8 cellular contexts compared by ENCODE assay signal in genomic region chr17:28057731-28058246, GRCh38. TPM values are rescaled to one million over a fixed set of nuclear protein-coding genes. Genes with fewer than 3 reads are reported as not detected.
A peak's percentile ranks its signal among the peaks of the same experiment; 100 is the strongest.
DNase-seq lines count a peak whose midpoint lies in the region; ATAC-seq lines count a peak whose summit lies in the region.

No MANE protein-coding gene starts in this region.

- H3K9me3 Mint-ChIP-seq in activated T-cell treated with anti-CD3 and anti-CD28 coated beads, Interleukin-2, amount 50 U/mL, for 4 hours: no peaks in the 10 kb centered on the region
- H3K9me3 Mint-ChIP-seq in T-helper 2 cell treated with Interferon-gamma antibody and Interleukin-4, amounts not matched to agents 5 μg/mL and 100 μg/mL, for 36 hours: no peaks in the 10 kb centered on the region
- H3K9me3 Mint-ChIP-seq in naive thymus-derived CD4-positive, alpha-beta T cell: no peaks in the 10 kb centered on the region

- H3K9me3 ChIP-seq in naive thymus-derived CD4-positive, alpha-beta T cell (ENCODE audit: control insufficient read depth in 2 of 3, low read length in 3 of 3): no peaks in the 10 kb centered on the region

- no peak overlapping the region for H3K27ac ChIP-seq in naive thymus-derived CD4-positive, alpha-beta T cell (ENCODE audit: low read depth, low read length)

- H3K27me3 ChIP-seq in naive thymus-derived CD4-positive, alpha-beta T cell (ENCODE audit: control insufficient read depth in 2 of 2, insufficient read depth in 2 of 2, low read length in 2 of 2): no peaks in the 10 kb centered on the region

- peak; percentile 83 to 88 for ATAC-seq in activated T-cell treated with anti-CD3 and anti-CD28 coated beads, Interleukin-2, amount 50 U/mL, for 4 hours
- ATAC-seq in HG03060 (IDR thresholded peaks at IDR 0.05; ENCODE audit: low read depth, unreplicated experiment) (peak; percentile 68), esophagus mucosa (no peak)
- ATAC-seq in naive thymus-derived CD4-positive, alpha-beta T cell: peak; percentile 69

- H3K36me3 ChIP-seq in naive thymus-derived CD4-positive, alpha-beta T cell (ENCODE audit: control insufficient read depth in 2 of 3, insufficient read depth in 3 of 3, low read length in 3 of 3): no peaks in the 10 kb centered on the region

- no peak for DNase-seq in activated T-cell treated with anti-CD3 and anti-CD28 coated beads, Interleukin-2, amount 50 U/mL, for 4 hours
- DNase-seq in activated T-cell treated with anti-CD3 and anti-CD28 coated beads, Interleukin-2, amount 50 U/mL, for 1 hour: no peak
- DNase-seq in T-helper 2 cell treated with Interferon-gamma antibody and Interleukin-4, amounts not matched to agents 5 μg/mL and 100 μg/mL, for 36 hours (ENCODE audit: low spot score): no peak
- DNase-seq in naive thymus-derived CD4-positive, alpha-beta T cell: no peak
- DNase-seq in DMS153 treated with DMSO at 0.1 percent for 48 hours (lab: John Stamatoyannopoulos, UW; ENCODE audit: unreplicated experiment) (no peak), activated gamma-delta T cell (lab: John Stamatoyannopoulos, UW) (no peak)

- intact Hi-C loops in naive thymus-derived CD4-positive, alpha-beta T cell (cut with micrococcal nuclease): no loop called here

- peaks cover 41% of the 10 kb centered on the region for H3K4me1 Mint-ChIP-seq in activated T-cell treated with anti-CD3 and anti-CD28 coated beads, Interleukin-2, amount 50 U/mL, for 4 hours (ENCODE audit: low read depth)
- peaks cover 27% of the 10 kb centered on the region for H3K4me1 Mint-ChIP-seq in T-helper 2 cell treated with Interferon-gamma antibody and Interleukin-4, amounts not matched to agents 5 μg/mL and 100 μg/mL, for 36 hours (ENCODE audit: low read depth)
- H3K4me1 Mint-ChIP-seq in naive thymus-derived CD4-positive, alpha-beta T cell: peaks cover 17 to 61% (median 44%) of the 10 kb centered on the region in 7 donors

- no peak overlapping the region for H3K4me3 ChIP-seq in naive thymus-derived CD4-positive, alpha-beta T cell (ENCODE audit: low read length)

- H3K4me3 Mint-ChIP-seq in activated T-cell treated with anti-CD3 and anti-CD28 coated beads, Interleukin-2, amount 50 U/mL, for 4 hours: no peak overlapping the region
- H3K4me3 Mint-ChIP-seq in T-helper 2 cell treated with Interferon-gamma antibody and Interleukin-4, amounts not matched to agents 5 μg/mL and 100 μg/mL, for 36 hours: peak overlapping the region; percentile 46
- no peak overlapping the region for H3K4me3 Mint-ChIP-seq in naive thymus-derived CD4-positive, alpha-beta T cell

- H3K27ac Mint-ChIP-seq in T-helper 2 cell treated with Interferon-gamma antibody and Interleukin-4, amounts not matched to agents 5 μg/mL and 100 μg/mL, for 36 hours: peak overlapping the region; percentile 78
- H3K27ac Mint-ChIP-seq in naive thymus-derived CD4-positive, alpha-beta T cell: peak overlapping the region in 1 of 9 donors; percentile 60

- peaks cover 0 to 5% of the 10 kb centered on the region in 2 donors for H3K4me1 ChIP-seq in naive thymus-derived CD4-positive, alpha-beta T cell (ENCODE audit: control insufficient read depth in 2 of 2, insufficient read depth in 2 of 2, low read length in 2 of 2)

- CTCF ChIA-PET in naive thymus-derived CD4-positive, alpha-beta T cell (lab: Charles Lee): no interaction called here

- peaks cover 4% of the 10 kb centered on the region for H3K36me3 Mint-ChIP-seq in activated T-cell treated with anti-CD3 and anti-CD28 coated beads, Interleukin-2, amount 50 U/mL, for 4 hours (ENCODE audit: insufficient read depth)
- H3K36me3 Mint-ChIP-seq in T-helper 2 cell treated with Interferon-gamma antibody and Interleukin-4, amounts not matched to agents 5 μg/mL and 100 μg/mL, for 36 hours (ENCODE audit: low read depth): peaks cover 3% of the 10 kb centered on the region
- H3K36me3 Mint-ChIP-seq in naive thymus-derived CD4-positive, alpha-beta T cell: peaks cover 0 to 7% (median 0%) of the 10 kb centered on the region in 5 donors

- POLR2A ChIA-PET in naive thymus-derived CD4-positive, alpha-beta T cell (lab: Charles Lee): no interaction called here

- no peaks in the 10 kb centered on the region for H3K27me3 Mint-ChIP-seq in activated T-cell treated with anti-CD3 and anti-CD28 coated beads, Interleukin-2, amount 50 U/mL, for 4 hours (ENCODE audit: low read depth)
- no peaks in the 10 kb centered on the region for H3K27me3 Mint-ChIP-seq in T-helper 2 cell treated with Interferon-gamma antibody and Interleukin-4, amounts not matched to agents 5 μg/mL and 100 μg/mL, for 36 hours (ENCODE audit: low read depth)
- H3K27me3 Mint-ChIP-seq in naive thymus-derived CD4-positive, alpha-beta T cell: no peaks in the 10 kb centered on the region

RNA-seq across cellular contexts. Expression of gene NLK, which starts 15.3 kb away (rescaled TPM):
- total RNA-seq in activated T-cell treated with anti-CD3 and anti-CD28 coated beads, Interleukin-2, amount 50 U/mL, for 4 hours: 10 to 100 TPM in 2 of 3 donors, 1 to 10 TPM in 1; 9.8 to 11.2 (median 10.9) TPM
- 10 to 100 TPM; 12.9 to 19.2 (median 18.0) TPM for total RNA-seq in naive thymus-derived CD4-positive, alpha-beta T cell
- polyA plus RNA-seq in naive thymus-derived CD4-positive, alpha-beta T cell: 1 to 10 TPM; 1.0 to 2.1 TPM
- total RNA-seq in esophagus mucosa: 6.7 TPM
